Comparison of ENCODE assay signal across 1 cellular context in the genomic region with DNA sequence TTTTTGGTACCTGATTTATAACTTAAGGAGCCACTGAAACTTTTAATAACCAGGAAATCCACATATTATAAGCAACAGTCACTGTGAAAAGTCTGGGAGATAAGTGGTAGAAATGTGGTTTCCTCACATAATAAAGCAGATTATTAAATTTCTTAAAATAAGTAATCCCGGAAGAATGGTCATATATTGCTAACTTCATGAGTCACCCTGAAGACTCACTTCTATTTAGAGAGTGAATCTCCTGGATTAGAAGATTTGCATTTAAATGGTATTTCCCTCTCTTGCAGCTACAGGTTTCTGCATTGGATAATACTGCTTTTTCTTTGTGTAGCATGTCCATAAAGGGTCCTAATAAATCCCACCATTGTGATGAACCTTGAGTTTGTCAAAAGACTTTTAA.
TF ChIP-seq lines count a peak whose summit lies in the region.

No MANE protein-coding gene starts in this region.

TF ChIP-seq in SK-N-SH, 30 proteins besides CTCF, POLR2A, EP300 and RAD21 (continued from another document):
- TF ChIP-seq, protein P1, sequence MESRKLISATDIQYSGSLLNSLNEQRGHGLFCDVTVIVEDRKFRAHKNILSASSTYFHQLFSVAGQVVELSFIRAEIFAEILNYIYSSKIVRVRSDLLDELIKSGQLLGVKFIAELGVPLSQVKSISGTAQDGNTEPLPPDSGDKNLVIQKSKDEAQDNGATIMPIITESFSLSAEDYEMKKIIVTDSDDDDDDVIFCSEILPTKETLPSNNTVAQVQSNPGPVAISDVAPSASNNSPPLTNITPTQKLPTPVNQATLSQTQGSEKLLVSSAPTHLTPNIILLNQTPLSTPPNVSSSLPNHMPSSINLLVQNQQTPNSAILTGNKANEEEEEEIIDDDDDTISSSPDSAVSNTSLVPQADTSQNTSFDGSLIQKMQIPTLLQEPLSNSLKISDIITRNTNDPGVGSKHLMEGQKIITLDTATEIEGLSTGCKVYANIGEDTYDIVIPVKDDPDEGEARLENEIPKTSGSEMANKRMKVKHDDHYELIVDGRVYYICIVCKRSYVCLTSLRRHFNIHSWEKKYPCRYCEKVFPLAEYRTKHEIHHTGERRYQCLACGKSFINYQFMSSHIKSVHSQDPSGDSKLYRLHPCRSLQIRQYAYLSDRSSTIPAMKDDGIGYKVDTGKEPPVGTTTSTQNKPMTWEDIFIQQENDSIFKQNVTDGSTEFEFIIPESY (IDR thresholded peaks at IDR 0.05; ENCODE audit: borderline replicate concordance, low read depth): no peak
- TF ChIP-seq NRF1 (IDR thresholded peaks at IDR 0.05; ENCODE audit: low read depth, low read length) (no peak), GABPA (IDR thresholded peaks at IDR 0.05; ENCODE audit: low read depth) (no peak), RCOR1 (IDR thresholded peaks at IDR 0.05; ENCODE audit: low read length) (no peak), NFIC (IDR thresholded peaks at IDR 0.05; ENCODE audit: borderline replicate concordance) (no peak; the same call in 1 of the 2 replicates), RXRA (IDR thresholded peaks at IDR 0.05; ENCODE audit: borderline replicate concordance, low read depth) (no peak), CHD2 (IDR thresholded peaks at IDR 0.05; ENCODE audit: low read length, partially characterized antibody) (no peak), FOXJ3 (CRISPR knock-in tag; IDR thresholded peaks at IDR 0.05) (no peak), EZH2phosphoT487 (IDR thresholded peaks at IDR 0.05; ENCODE audit: borderline replicate concordance, low read depth) (no peak), POLR2AphosphoS5 (IDR thresholded peaks at IDR 0.05; ENCODE audit: low read depth, low read length) (no peak), YY1 (IDR thresholded peaks at IDR 0.05; ENCODE audit: low read depth) (no peak), TCF12 (IDR thresholded peaks at IDR 0.05) (peak; percentile 35), ELF1 (IDR thresholded peaks at IDR 0.05) (peak; percentile 22; the same call in 1 of the 2 replicates), SIN3A (IDR thresholded peaks at IDR 0.05; ENCODE audit: borderline replicate concordance, low read depth, low read length) (no peak), TEAD4 (IDR thresholded peaks at IDR 0.05; ENCODE audit: borderline replicate concordance, insufficient read depth) (no peak)
- TF ChIP-seq, protein P2, sequence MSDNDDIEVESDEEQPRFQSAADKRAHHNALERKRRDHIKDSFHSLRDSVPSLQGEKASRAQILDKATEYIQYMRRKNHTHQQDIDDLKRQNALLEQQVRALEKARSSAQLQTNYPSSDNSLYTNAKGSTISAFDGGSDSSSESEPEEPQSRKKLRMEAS (IDR thresholded peaks at IDR 0.05; ENCODE audit: low read depth): no peak
- TF ChIP-seq, protein P3, sequence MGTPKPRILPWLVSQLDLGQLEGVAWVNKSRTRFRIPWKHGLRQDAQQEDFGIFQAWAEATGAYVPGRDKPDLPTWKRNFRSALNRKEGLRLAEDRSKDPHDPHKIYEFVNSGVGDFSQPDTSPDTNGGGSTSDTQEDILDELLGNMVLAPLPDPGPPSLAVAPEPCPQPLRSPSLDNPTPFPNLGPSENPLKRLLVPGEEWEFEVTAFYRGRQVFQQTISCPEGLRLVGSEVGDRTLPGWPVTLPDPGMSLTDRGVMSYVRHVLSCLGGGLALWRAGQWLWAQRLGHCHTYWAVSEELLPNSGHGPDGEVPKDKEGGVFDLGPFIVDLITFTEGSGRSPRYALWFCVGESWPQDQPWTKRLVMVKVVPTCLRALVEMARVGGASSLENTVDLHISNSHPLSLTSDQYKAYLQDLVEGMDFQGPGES (IDR thresholded peaks at IDR 0.05; ENCODE audit: low read depth, low read length): no peak
